In the genomic region with DNA sequence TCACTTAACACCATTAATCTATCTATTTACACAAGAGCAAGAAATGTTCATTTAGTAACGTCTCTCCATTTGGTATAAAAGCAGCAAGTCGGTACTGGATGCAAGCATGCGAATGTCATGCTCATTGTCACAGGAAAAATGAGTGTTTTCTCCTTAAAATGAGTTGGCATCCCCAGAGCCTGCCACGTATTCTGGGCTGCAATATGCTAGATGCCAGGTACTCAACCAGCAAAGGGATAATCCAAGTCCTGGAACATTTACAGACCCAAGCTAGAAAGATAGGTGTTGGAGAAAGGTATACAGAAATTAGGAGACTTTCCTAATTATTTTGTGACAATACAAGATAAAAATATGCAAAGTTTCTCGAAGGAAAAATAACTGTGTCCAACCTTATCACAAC, we compare ENCODE assay signal across 19 cellular contexts.
"Had no signal": no experiment of that assay in that cellular context is flagged by ENCODE, and none has a peak within 500 bp of the region (broad histone marks: within the 10 kb centered on the region; RNA-seq: fewer than 3 reads in every experiment).

No MANE protein-coding gene starts in this region.

- H3K9me3 Mint-ChIP-seq: activated CD4-positive, alpha-beta memory T cell treated with anti-CD3 and anti-CD28 coated beads, Interleukin-2, amount 10 ng/mL, durations not matched to agents 7 days and 5 days; activated CD4-positive, alpha-beta T cell treated with anti-CD3 and anti-CD28 coated beads, Interleukin-2, amount 10 ng/mL, durations not matched to agents 24 days and 14 days; activated naive CD4-positive, alpha-beta T cell treated with anti-CD3 and anti-CD28 coated beads for 36 hours; activated T-cell treated with anti-CD3 and anti-CD28 coated beads, Interleukin-2, amount 50 U/mL, for 72 hours; naive thymus-derived CD8-positive, alpha-beta T cell had no signal

- H2AFZ ChIP-seq: parathyroid adenoma had no signal

- ATAC-seq: activated CD4-positive, CD25-positive, alpha-beta regulatory T cell treated with anti-CD3 and anti-CD28 coated beads, Interleukin-2, amount 50 U/mL, for 24 hours; activated T-cell treated with anti-CD3 and anti-CD28 coated beads, Interleukin-2, amount 50 U/mL, for 72 hours; gastroesophageal sphincter; heart right ventricle; lower lobe of right lung; naive thymus-derived CD8-positive, alpha-beta T cell; right cardiac atrium; T-helper 17 cell had no signal

- H3K9ac ChIP-seq: parathyroid adenoma had no signal

- H3K4me3 ChIP-seq: gastroesophageal sphincter, heart right ventricle, lower lobe of right lung, testis, uterus had no signal

- H3K36me3 Mint-ChIP-seq: naive thymus-derived CD8-positive, alpha-beta T cell had no signal

- H3K27ac Mint-ChIP-seq: activated CD4-positive, alpha-beta memory T cell treated with anti-CD3 and anti-CD28 coated beads, Interleukin-2, amount 10 ng/mL, durations not matched to agents 7 days and 5 days; activated CD4-positive, alpha-beta T cell treated with anti-CD3 and anti-CD28 coated beads, Interleukin-2, amount 10 ng/mL, durations not matched to agents 24 days and 14 days; activated naive CD4-positive, alpha-beta T cell treated with anti-CD3 and anti-CD28 coated beads for 36 hours; activated T-cell treated with anti-CD3 and anti-CD28 coated beads, Interleukin-2, amount 50 U/mL, for 72 hours; T-helper 17 cell had no signal

- H3K27me3 ChIP-seq: testis, uterus had no signal

- H3K4me3 Mint-ChIP-seq: activated CD4-positive, alpha-beta memory T cell treated with anti-CD3 and anti-CD28 coated beads, Interleukin-2, amount 10 ng/mL, durations not matched to agents 7 days and 5 days; activated CD4-positive, alpha-beta T cell treated with anti-CD3 and anti-CD28 coated beads, Interleukin-2, amount 10 ng/mL, durations not matched to agents 24 days and 14 days; activated naive CD4-positive, alpha-beta T cell treated with anti-CD3 and anti-CD28 coated beads for 36 hours; activated T-cell treated with anti-CD3 and anti-CD28 coated beads, Interleukin-2, amount 50 U/mL, for 72 hours; naive thymus-derived CD8-positive, alpha-beta T cell; T-helper 17 cell had no signal

- H3K4me1 Mint-ChIP-seq: T-helper 17 cell had no signal

- H3K36me3 ChIP-seq: gastroesophageal sphincter, heart right ventricle, lower lobe of right lung, uterus had no signal

- DNase-seq: activated CD4-positive, alpha-beta memory T cell treated with anti-CD3 and anti-CD28 coated beads, Interleukin-2, amount 10 ng/mL, durations not matched to agents 7 days and 5 days; activated CD4-positive, alpha-beta T cell treated with anti-CD3 and anti-CD28 coated beads, Interleukin-2, amount 10 ng/mL, durations not matched to agents 24 days and 14 days; activated effector memory CD4-positive, alpha-beta T cell treated with Interleukin-2 at 50 U/mL for 16 hours; activated naive CD4-positive, alpha-beta T cell treated with anti-CD3 and anti-CD28 coated beads for 36 hours; activated T-cell treated with anti-CD3 and anti-CD28 coated beads, Interleukin-2, amount 50 U/mL, for 72 hours; heart right ventricle; lower lobe of right lung; naive thymus-derived CD8-positive, alpha-beta T cell; nucleus accumbens; right cardiac atrium; stimulated activated CD4-positive, alpha-beta T cell treated with anti-CD3 and anti-CD28 coated beads, Interleukin-1b, Interleukin-23, amount 100 ng/mL, for 48 hours; T-helper 17 cell; testis; trophoblast cell; uterus had no signal

- H3K4me1 ChIP-seq: lower lobe of right lung, parathyroid adenoma, uterus had no signal

- H3K79me2 ChIP-seq: parathyroid adenoma had no signal

- H3K27me3 Mint-ChIP-seq: activated CD4-positive, alpha-beta memory T cell treated with anti-CD3 and anti-CD28 coated beads, Interleukin-2, amount 10 ng/mL, durations not matched to agents 7 days and 5 days had no signal

- H3K9me3 ChIP-seq: gastroesophageal sphincter, heart right ventricle, lower lobe of right lung, testis, uterus had no signal

- H3K27ac ChIP-seq: epithelial cell of prostate, gastroesophageal sphincter, heart right ventricle, lower lobe of right lung, parathyroid adenoma, testis, uterus had no signal
